In genomic region chr6:132218063-132218696, GRCh38 we compare ENCODE assay signal across 9 cellular contexts.
DNase-seq lines count a peak whose midpoint lies in the region; ATAC-seq and TF ChIP-seq lines count a peak whose summit lies in the region.
"Had no signal": no experiment of that assay in that cellular context is flagged by ENCODE, and none has a peak within 500 bp of the region (broad histone marks: within the 10 kb centered on the region; RNA-seq: fewer than 3 reads in every experiment).

No MANE protein-coding gene starts in this region.

- ATAC-seq in IMR-90 (ENCODE audit: low read depth): peak; percentile 82
- ATAC-seq in naive thymus-derived CD4-positive, alpha-beta T cell: no peak

- H3K9ac ChIP-seq in IMR-90 (ENCODE audit: low read depth, low read length): peak overlapping the region; percentile 16; the same call in 1 of the 2 replicates

- H3K36me3 ChIP-seq in IMR-90 (ENCODE audit: control insufficient read depth, insufficient read depth, low read length): no peaks in the 10 kb centered on the region
- no peaks in the 10 kb centered on the region for H3K36me3 ChIP-seq in naive thymus-derived CD4-positive, alpha-beta T cell (ENCODE audit: control insufficient read depth in 2 of 3, insufficient read depth in 3 of 3, low read length in 3 of 3)

- no peak overlapping the region for H2BK20ac ChIP-seq in IMR-90 (ENCODE audit: low read depth, low read length)

- H2AK5ac ChIP-seq in IMR-90 (ENCODE audit: low read depth, low read length): no peak overlapping the region

- H3K27ac Mint-ChIP-seq in naive thymus-derived CD4-positive, alpha-beta T cell: no peak overlapping the region
- H3K27ac Mint-ChIP-seq: dendritic cell treated with granulocyte-macrophage colony-stimulating factor and Interleukin-4, amounts not matched to agents 40 ng/mL and 50 ng/mL, for 4 days had no signal

- no peak overlapping the region for H3K4me3 ChIP-seq in IMR-90 (ENCODE audit: insufficient read depth, low read depth, low read length)
- no peak overlapping the region for H3K4me3 ChIP-seq in naive thymus-derived CD4-positive, alpha-beta T cell (ENCODE audit: low read length)

- H3K27me3 ChIP-seq in IMR-90 (ENCODE audit: control insufficient read depth, insufficient read depth, low read length): no peaks in the 10 kb centered on the region
- no peaks in the 10 kb centered on the region for H3K27me3 ChIP-seq in naive thymus-derived CD4-positive, alpha-beta T cell (ENCODE audit: control insufficient read depth in 2 of 2, insufficient read depth in 2 of 2, low read length in 2 of 2)

- TF ChIP-seq RAD21 in IMR-90 (IDR thresholded peaks at IDR 0.05; ENCODE audit: low read length): peak; percentile 77

- peaks cover 0 to 36% (median 16%) of the 10 kb centered on the region in 5 donors for H3K27me3 Mint-ChIP-seq in naive thymus-derived CD4-positive, alpha-beta T cell
- H3K27me3 Mint-ChIP-seq: dendritic cell treated with granulocyte-macrophage colony-stimulating factor and Interleukin-4, amounts not matched to agents 40 ng/mL and 50 ng/mL, for 4 days had no signal

- no peak overlapping the region for H3K18ac ChIP-seq in IMR-90 (ENCODE audit: low read depth, low read length)

- DNase-seq in COR-L47 (lab: John Stamatoyannopoulos, UW): peak; percentile 1
- peak; percentile 68 for DNase-seq in IMR-90
- DNase-seq in amniotic epithelial cell (ENCODE audit: low read depth): peak; percentile 37
- DNase-seq in kidney glomerular epithelial cell (lab: John Stamatoyannopoulos, UW): peak; percentile 74
- DNase-seq in naive thymus-derived CD4-positive, alpha-beta T cell: no peak
- DNase-seq in activated CD4-positive, alpha-beta T cell treated with anti-CD3 and anti-CD28 coated beads, Interleukin-2, amount 50 U/mL, for 4 hours: no peak
- DNase-seq in stimulated activated naive CD4-positive, alpha-beta T cell (lab: John Stamatoyannopoulos, UW): no peak
- no peak for DNase-seq in activated gamma-delta T cell (lab: John Stamatoyannopoulos, UW)

- H4K5ac ChIP-seq in IMR-90 (ENCODE audit: low read depth, low read length): no peak overlapping the region

- no peak overlapping the region for H4K8ac ChIP-seq in IMR-90 (ENCODE audit: low read depth in 2 of 2, low read length in 2 of 2)

- no peaks in the 10 kb centered on the region for H3K9me3 ChIP-seq in IMR-90 (ENCODE audit: control insufficient read depth, insufficient read depth, low read length)
- no peaks in the 10 kb centered on the region for H3K9me3 ChIP-seq in naive thymus-derived CD4-positive, alpha-beta T cell (ENCODE audit: control insufficient read depth in 2 of 3, low read length in 3 of 3)

- no peak overlapping the region for H2BK120ac ChIP-seq in IMR-90 (ENCODE audit: low read depth, low read length)

- no peak overlapping the region for H2AK9ac ChIP-seq in IMR-90 (replicated peaks; ENCODE audit: low read depth, low read length, poor library complexity)

- H4K91ac ChIP-seq in IMR-90 (ENCODE audit: insufficient read depth, low read depth, low read length): no peak overlapping the region

- H3K27ac ChIP-seq in IMR-90 (ENCODE audit: insufficient read depth, low read length): no peak overlapping the region
- no peak overlapping the region for H3K27ac ChIP-seq in naive thymus-derived CD4-positive, alpha-beta T cell (ENCODE audit: low read depth, low read length)

- in situ Hi-C loops in IMR-90 (cut with MboI; ENCODE audit: low sequenced_read_pairs): loop anchor here (10.0 kb wide), 1 partner anchor 253 kb away; no protein-coding TSS in a partner anchor

- H2BK15ac ChIP-seq in IMR-90 (ENCODE audit: low read depth, low read length): no peak overlapping the region

- H2AFZ ChIP-seq in IMR-90 (replicated peaks; ENCODE audit: low read length, poor library complexity): no peak overlapping the region

- H2BK5ac ChIP-seq in IMR-90 (ENCODE audit: low read depth, low read length, poor library complexity, severe bottlenecking): no peak overlapping the region

- POLR2A ChIA-PET in IMR-90 (lab: Charles Lee; ENCODE audit: unreplicated experiment): interaction anchor here (0.6 kb wide), 1 partner anchor 268 kb away, joined by 3 read pairs; no protein-coding TSS in a partner anchor
- POLR2A ChIA-PET in naive thymus-derived CD4-positive, alpha-beta T cell (lab: Charles Lee): no interaction called here

- no peaks in the 10 kb centered on the region; the same call in 1 of the 2 replicates for H3K4me1 ChIP-seq in IMR-90 (ENCODE audit: control insufficient read depth, insufficient read depth, low read length)
- no peaks in the 10 kb centered on the region for H3K4me1 ChIP-seq in naive thymus-derived CD4-positive, alpha-beta T cell (ENCODE audit: control insufficient read depth in 2 of 2, insufficient read depth in 2 of 2, low read length in 2 of 2)

- no CpG with 5 or more reads among the region's 5 CpGs for WGBS in IMR-90 (ENCODE audit: extremely low coverage in 2 of 2, insufficient read length in 1 of 2), 2 experiments

- CTCF ChIA-PET in IMR-90 (lab: Yijun Ruan, JAX): interaction anchor here (0.6 to 1.6 kb wide), 8 partner anchors 9 to 293 kb away, joined by 3 to 7 read pairs (median 4); partner anchors contain the start of gene CCN2
- CTCF ChIA-PET in naive thymus-derived CD4-positive, alpha-beta T cell (lab: Charles Lee): no interaction called here

- H3K14ac ChIP-seq in IMR-90 (replicated peaks; ENCODE audit: low read depth, low read length): no peak overlapping the region

- intact Hi-C loops in IMR-90 (cut with micrococcal nuclease): loop anchor here (1.0 to 2.0 kb wide), 3 partner anchors 133 to 293 kb away; no protein-coding TSS in a partner anchor
- intact Hi-C loops in naive thymus-derived CD4-positive, alpha-beta T cell (cut with micrococcal nuclease): loop anchor here (1.0 to 5.0 kb wide), 2 partner anchors 303 to 1331 kb away; no protein-coding TSS in a partner anchor

- no peak for TF ChIP-seq POLR2A in IMR-90 (IDR thresholded peaks at IDR 0.05; ENCODE audit: low read depth, low read length)

- H4K20me1 ChIP-seq in IMR-90 (ENCODE audit: insufficient read depth, low read length): no peaks in the 10 kb centered on the region

- no peaks in the 10 kb centered on the region for H3K36me3 Mint-ChIP-seq in naive thymus-derived CD4-positive, alpha-beta T cell

- peak; percentile 66 for TF ChIP-seq CTCF in IMR-90 (conservative IDR thresholded peaks at IDR 0.05; ENCODE audit: low read depth, low read length)

- no peak overlapping the region for H3K4ac ChIP-seq in IMR-90 (ENCODE audit: low read depth, low read length)

- H3K79me1 ChIP-seq in IMR-90 (ENCODE audit: low read depth in 1 of 2, low read length in 2 of 2): no peaks in the 10 kb centered on the region

- H3K4me1 Mint-ChIP-seq in naive thymus-derived CD4-positive, alpha-beta T cell: no peaks in the 10 kb centered on the region

- no TSS peak for BruUV-seq in IMR-90 (replicated peaks; lab: Mats Ljungman, UMichigan)

- no peak overlapping the region for H3K4me3 Mint-ChIP-seq in naive thymus-derived CD4-positive, alpha-beta T cell
- H3K4me3 Mint-ChIP-seq: dendritic cell treated with granulocyte-macrophage colony-stimulating factor and Interleukin-4, amounts not matched to agents 40 ng/mL and 50 ng/mL, for 4 days had no signal

- dilution Hi-C loops in IMR-90 (cut with HindIII; ENCODE audit: low sequenced_read_pairs, unreplicated experiment): no loop called here

- no peak overlapping the region for H3K23ac ChIP-seq in IMR-90 (ENCODE audit: low read depth, low read length)

- H3K9me1 ChIP-seq in IMR-90 (ENCODE audit: insufficient read depth, low read length): no peaks in the 10 kb centered on the region

- H3K56ac ChIP-seq in IMR-90 (ENCODE audit: extremely low read depth, insufficient read depth, low read length): no peak overlapping the region

- H3K9me3 Mint-ChIP-seq in naive thymus-derived CD4-positive, alpha-beta T cell: no peaks in the 10 kb centered on the region
- H3K9me3 Mint-ChIP-seq: dendritic cell treated with granulocyte-macrophage colony-stimulating factor and Interleukin-4, amounts not matched to agents 40 ng/mL and 50 ng/mL, for 4 days had no signal

- H3K4me2 ChIP-seq in IMR-90 (ENCODE audit: low read depth, low read length): no peak overlapping the region

TF ChIP-seq in IMR-90, 13 proteins besides CTCF, POLR2A, EP300 and RAD21:
- TF ChIP-seq SMC3 (IDR thresholded peaks at IDR 0.05; ENCODE audit: low read depth, low read length): peak; percentile 73
- TF ChIP-seq RCOR1 (IDR thresholded peaks at IDR 0.05; ENCODE audit: insufficient replicate concordance, low read length): no peak

Comparison
In these comparisons a context has a peak if more than half of its experiments do, and no peak if none do; other contexts are left out.
1. DNase-seq: peak in COR-L47 (single experiment), IMR-90 (single experiment), amniotic epithelial cell (single experiment) and kidney glomerular epithelial cell (single experiment); none in naive thymus-derived CD4-positive, alpha-beta T cell (0 of 9), activated CD4-positive, alpha-beta T cell treated with anti-CD3 and anti-CD28 coated beads, Interleukin-2, amount 50 U/mL, for 4 hours (0 of 2), stimulated activated naive CD4-positive, alpha-beta T cell (0 of 6) and activated gamma-delta T cell (single experiment).